Comparison of ENCODE assay signal across 8 cellular contexts in genomic region chr12:122752464-122753212, GRCh38. TPM values are rescaled to one million over a fixed set of nuclear protein-coding genes. Genes with fewer than 3 reads are reported as not detected.
DNase-seq lines count a peak whose midpoint lies in the region; ATAC-seq, FAIRE-seq and TF ChIP-seq lines count a peak whose summit lies in the region.

Gene DENR, plus strand, starts transcription at chr12:122752824. Its CDS starts 878 bp downstream, at chr12:122753702.

- H3K4me1 ChIP-seq in HepG2 (ENCODE audit: insufficient read depth, low read length): peaks cover 44% of the 10 kb centered on the region

- peak; percentile 99 for TF ChIP-seq RAD21 in HepG2 (CRISPR knock-in tag; IDR thresholded peaks at IDR 0.05)

- 3% methylated on average over 12 of the region's 70 CpGs for WGBS in HepG2 (ENCODE audit: low lambda C conversion rate)

- H3K9me3 ChIP-seq in CD4-positive, alpha-beta T cell (ENCODE audit: control insufficient read depth, low read length): no peaks in the 10 kb centered on the region
- H3K9me3 ChIP-seq in HepG2 (ENCODE audit: low read length): no peaks in the 10 kb centered on the region

- CTCF ChIA-PET in CD4-positive, alpha-beta T cell (lab: Charles Lee): interaction anchor here (0.5 to 2.1 kb wide), 9 partner anchors 9 to 285 kb away, joined by 3 to 7 read pairs (median 4); partner anchors contain the start of genes KNTC1, RSRC2 and ZCCHC8
- CTCF ChIA-PET in HepG2 (lab: Yijun Ruan, JAX; ENCODE audit: low intra/inter-chr PET ratio, low total read pairs): interaction anchor here (3.0 kb wide), 1 partner anchor 114 kb away, joined by 43 read pairs; no protein-coding TSS in a partner anchor

- peak; percentile 99 to 100 (median 99) for DNase-seq in CD4-positive, alpha-beta T cell
- DNase-seq in NCI-H774 (lab: John Stamatoyannopoulos, UW) (peak; percentile 99), dermis microvascular lymphatic vessel endothelial cell (ENCODE audit: low read depth in 2 of 2) (peak; percentile 89 to 96), HepG2 (ENCODE audit: low spot score) (peak; percentile 93)
- DNase-seq in activated CD4-positive, alpha-beta T cell treated with anti-CD3 and anti-CD28 coated beads, Interleukin-2, amount 50 U/mL, for 48 hours: peak; percentile 99 to 100
- peak; percentile 99 for DNase-seq in stimulated activated CD4-positive, alpha-beta T cell treated with anti-CD3 and anti-CD28 coated beads, Interleukin-4, amount 100 ng/mL, for 1 hour

- H2AFZ ChIP-seq in HepG2 (ENCODE audit: low read length): peak within 1 kb of the TSS; percentile 70

- TF ChIP-seq POLR2A in HepG2 (IDR thresholded peaks at IDR 0.05; ENCODE audit: insufficient read depth in 1 of 2, low read depth in 2 of 2, low read length in 2 of 2): peak; percentile 84 to 92

- H3K27ac ChIP-seq in CD4-positive, alpha-beta T cell (ENCODE audit: low read depth, low read length): peak within 1 kb of the TSS; percentile 89
- H3K27ac ChIP-seq in HepG2 (ENCODE audit: extremely low read length, insufficient read depth, low read length): peak within 1 kb of the TSS; percentile 65

- no peaks in the 10 kb centered on the region for H3K27me3 Mint-ChIP-seq in CD4-positive, alpha-beta T cell

- peak within 1 kb of the TSS; percentile 96 for H3K4me3 Mint-ChIP-seq in CD4-positive, alpha-beta T cell

- peaks cover 29% of the 10 kb centered on the region for H3K79me2 ChIP-seq in HepG2 (ENCODE audit: insufficient read depth, low read length)

- H4K20me1 ChIP-seq in HepG2 (ENCODE audit: insufficient read depth, low read length): no peaks in the 10 kb centered on the region

- H3K4me2 ChIP-seq in HepG2 (ENCODE audit: low read depth, low read length): peak within 1 kb of the TSS; percentile 85

- H3K4me3 ChIP-seq in HepG2 (replicated peaks in 1 of 3; ENCODE audit: insufficient read depth in 1 of 3, low read depth in 2 of 3, low read length in 3 of 3): peak within 1 kb of the TSS; percentile 67 to 89 (median 86)

- no peaks in the 10 kb centered on the region for H3K9me3 Mint-ChIP-seq in CD4-positive, alpha-beta T cell

- H3K27ac Mint-ChIP-seq in CD4-positive, alpha-beta T cell: peak within 1 kb of the TSS; percentile 97

- H3K36me3 ChIP-seq in HepG2 (replicated peaks in 1 of 2; ENCODE audit: control insufficient read depth in 1 of 2, insufficient read depth in 2 of 2, low read length in 2 of 2): peaks cover 0 to 28% of the 10 kb centered on the region in 2 experiments; a peak in 3 of 5 replicates

- TF ChIP-seq CTCF in CD4-positive, alpha-beta T cell (IDR thresholded peaks at IDR 0.05): peak; percentile 76
- peak; percentile 99 for TF ChIP-seq CTCF in HepG2 (CRISPR knock-in tag; IDR thresholded peaks at IDR 0.05)

- peaks cover 57% of the 10 kb centered on the region for H3K4me1 Mint-ChIP-seq in CD4-positive, alpha-beta T cell (ENCODE audit: low read depth)

- peak; percentile 90 for FAIRE-seq in HepG2 (lab: Jason Lieb, UNC)

- BruUV-seq in HepG2 (replicated peaks; lab: Mats Ljungman, UMichigan): no TSS peak

- peaks cover 54% of the 10 kb centered on the region for H3K36me3 Mint-ChIP-seq in CD4-positive, alpha-beta T cell (ENCODE audit: low read depth)

- H3K9ac ChIP-seq in HepG2 (ENCODE audit: insufficient read depth, low read depth, low read length): peak within 1 kb of the TSS; percentile 94

- no peaks in the 10 kb centered on the region for H3K27me3 ChIP-seq in CD4-positive, alpha-beta T cell (ENCODE audit: control insufficient read depth, insufficient read depth, low read length)
- H3K27me3 ChIP-seq in HepG2 (ENCODE audit: control insufficient read depth in 1 of 2, insufficient read depth in 2 of 2, low read length in 2 of 2): no peaks in the 10 kb centered on the region; a peak in 1 of 5 replicates

- POLR2A ChIA-PET in CD4-positive, alpha-beta T cell (lab: Charles Lee): interaction anchor here (0.5 to 2.4 kb wide), 13 partner anchors 10 to 831 kb away, joined by 3 to 25 read pairs (median 4); partner anchors contain the start of genes KNTC1, OGFOD2, RSRC2 and TMED2
- POLR2A ChIA-PET in HepG2 (lab: Yijun Ruan, JAX): interaction anchor here (0.6 to 1.3 kb wide), 5 partner anchors 17 to 226 kb away, joined by 3 to 5 read pairs (median 3); partner anchors contain the start of genes KNTC1 and RSRC2

- intact Hi-C loops in CD4-positive, alpha-beta T cell (cut with DNase I, micrococcal nuclease): loop anchor here (1.0 to 10.0 kb wide), 10 partner anchors 22 to 632 kb away; partner anchors contain the start of genes KNTC1 (in 2 of the 2), CCDC62 (in 1 of the 2), DIABLO (in 1 of the 2) and KMT5A (in 1 of the 2)
- intact Hi-C loops in HepG2 (cut with micrococcal nuclease; ENCODE audit: unreplicated experiment): loop anchor here (1.0 to 10.0 kb wide), 3 partner anchors 74 to 228 kb away; partner anchors contain the start of genes KNTC1 and RSRC2

- TF ChIP-seq EP300 in HepG2 (IDR thresholded peaks at IDR 0.05; ENCODE audit: low read depth in 2 of 2, low read length in 2 of 2): no peak
- peak; percentile 46; the same call in 1 of the 2 replicates for TF ChIP-seq EP300 in HepG2 (CRISPR knock-in tag; IDR thresholded peaks at IDR 0.05; ENCODE audit: borderline replicate concordance)

- peak; percentile 92 for ATAC-seq in CD4-positive, alpha-beta T cell (ENCODE audit: poor library complexity)
- ATAC-seq in GM19397 (IDR thresholded peaks at IDR 0.05; ENCODE audit: unreplicated experiment) (peak; percentile 95), HG03571 (IDR thresholded peaks at IDR 0.05; ENCODE audit: unreplicated experiment) (peak; percentile 97), HepG2 (peak; percentile 92)

- in situ Hi-C loops in HepG2 (cut with HindIII; ENCODE audit: extremely low pct_ligation_motif_present, low pct_unique_long_range_greater_than_20kb): loop anchor here (5.0 kb wide), 1 partner anchor 115 kb away; no protein-coding TSS in a partner anchor

TF ChIP-seq in HepG2, 621 proteins besides CTCF, POLR2A, EP300 and RAD21 (continues in another document):
- TF ChIP-seq ZSCAN20 (CRISPR knock-in tag; IDR thresholded peaks at IDR 0.05; ENCODE audit: borderline replicate concordance): peak; percentile 69; the same call in 1 of the 2 replicates
- TF ChIP-seq, protein P1, sequence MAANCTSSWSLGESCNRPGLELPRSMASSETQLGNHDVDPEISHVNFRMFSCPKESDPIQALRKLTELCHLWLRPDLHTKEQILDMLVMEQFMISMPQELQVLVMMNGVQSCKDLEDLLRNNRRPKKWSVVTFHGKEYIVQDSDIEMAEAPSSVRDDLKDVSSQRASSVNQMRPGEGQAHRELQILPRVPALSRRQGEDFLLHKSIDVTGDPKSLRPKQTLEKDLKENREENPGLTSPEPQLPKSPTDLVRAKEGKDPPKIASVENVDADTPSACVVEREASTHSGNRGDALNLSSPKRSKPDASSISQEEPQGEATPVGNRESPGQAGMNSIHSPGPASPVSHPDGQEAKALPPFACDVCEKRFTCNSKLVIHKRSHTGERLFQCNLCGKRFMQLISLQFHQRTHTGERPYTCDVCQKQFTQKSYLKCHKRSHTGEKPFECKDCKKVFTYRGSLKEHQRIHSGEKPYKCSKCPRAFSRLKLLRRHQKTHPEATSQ (CRISPR knock-in tag; IDR thresholded peaks at IDR 0.05; ENCODE audit: borderline replicate concordance): no peak; the same call in 1 of the 2 replicates
- TF ChIP-seq ZNF362 (CRISPR knock-in tag; IDR thresholded peaks at IDR 0.05; ENCODE audit: borderline replicate concordance): no peak; the same call in 1 of the 2 replicates
- TF ChIP-seq ZNF180 (CRISPR knock-in tag; IDR thresholded peaks at IDR 0.05; ENCODE audit: borderline replicate concordance, low read depth): no peak; the same call in 1 of the 2 replicates
- peak; percentile 96 for TF ChIP-seq POGZ (CRISPR knock-in tag; IDR thresholded peaks at IDR 0.05)

RNA-seq across cellular contexts. Expression of gene DENR, which starts in this region (rescaled TPM):
- 10 to 100 TPM; 29.9 to 31.1 TPM for total RNA-seq in CD4-positive, alpha-beta T cell
- total RNA-seq in dermis microvascular lymphatic vessel endothelial cell (23.8 and 30.7 TPM in 2 replicates), HepG2 (2016; rRNA removed; fragmentation: Illumina TruSeq; extraction: Trizol) (59.1 and 78.9 TPM in 2 replicates)
- 21.7 and 21.9 TPM in 2 replicates for total RNA-seq in HepG2 (2016; cell fraction: cytosol; rRNA removed; fragmentation: Illumina TruSeq; extraction: Trizol; ENCODE audit: low read depth)
- total RNA-seq in HepG2 (2016; cell fraction: insoluble cytoplasmic fraction; rRNA removed; fragmentation: Illumina TruSeq; extraction: Trizol): 60.4 and 77.7 TPM in 2 replicates
- total RNA-seq in HepG2 (2016; cell fraction: membrane; rRNA removed; fragmentation: Illumina TruSeq; extraction: Trizol): 70.7 and 70.9 TPM in 2 replicates
- total RNA-seq in HepG2 (2016; cell fraction: nucleus; rRNA removed; fragmentation: Illumina TruSeq; extraction: Trizol): 25.9 and 30.2 TPM in 2 replicates
- polyA plus RNA-seq in HepG2 (2011; rRNA removed): 23.8 and 30.0 TPM in 2 replicates
- 14.5 and 20.1 TPM in 2 replicates for polyA plus RNA-seq in HepG2 (2011; cell fraction: cytosol; rRNA removed)
- polyA plus RNA-seq in HepG2 (2011; cell fraction: nucleus; rRNA removed): 6.9 and 11.4 TPM in 2 replicates
- 28.0 and 41.3 TPM in 2 replicates for polyA plus RNA-seq in HepG2 (2012)
- 25.3 and 34.4 TPM in 2 replicates for polyA plus RNA-seq in HepG2 (2016; cell fraction: cytosol; fragmentation: Illumina TruSeq; extraction: Trizol; ENCODE audit: low read depth)
- 102 and 104 TPM in 2 replicates for polyA plus RNA-seq in HepG2 (2016; cell fraction: insoluble cytoplasmic fraction; fragmentation: Illumina TruSeq; extraction: Trizol; ENCODE audit: low read depth)
- polyA plus RNA-seq in HepG2 (2016; cell fraction: membrane; fragmentation: Illumina TruSeq; extraction: Trizol; ENCODE audit: low read depth): 69.0 and 73.4 TPM in 2 replicates
- polyA plus RNA-seq in HepG2 (2016; cell fraction: nucleus; fragmentation: Illumina TruSeq; extraction: Trizol; ENCODE audit: insufficient read depth, low read depth): 52.9 and 57.8 TPM in 2 replicates
- 11.0 and 13.1 TPM in 2 replicates for polyA minus RNA-seq in HepG2 (2011; rRNA and poly(A)+ RNA removed; ENCODE audit: low replicate concordance)
- polyA minus RNA-seq in HepG2 (2011; cell fraction: cytosol; rRNA and poly(A)+ RNA removed): 12.1 and 13.5 TPM in 2 replicates
- 28.7 and 32.8 TPM in 2 replicates for polyA minus RNA-seq in HepG2 (2011; cell fraction: nucleus; rRNA and poly(A)+ RNA removed)

Comparison
In these comparisons a context has a peak if more than half of its experiments do, and no peak if none do; other contexts are left out.
1. Peak in every context shown above with its lines: DNase-seq, ATAC-seq, H3K4me3 ChIP-seq and H3K27ac ChIP-seq.